1 cellular context compared by ENCODE assay signal in genomic region chrX:65093658-65094057, GRCh38.
TF ChIP-seq lines count a peak whose summit lies in the region.

No MANE protein-coding gene starts in this region.

TF ChIP-seq in HepG2, 621 proteins besides CTCF, POLR2A, EP300 and RAD21 (continues in another document):
- TF ChIP-seq MTF1 (CRISPR knock-in tag; IDR thresholded peaks at IDR 0.05) (no peak), ZNF256 (CRISPR knock-in tag; conservative IDR thresholded peaks at IDR 0.05) (no peak), ZNF644 (CRISPR knock-in tag; IDR thresholded peaks at IDR 0.05; ENCODE audit: low read depth) (0 out of 2 replicates have a peak, but pooled peaks have one; percentile 17), ZBTB20 (CRISPR knock-in tag; IDR thresholded peaks at IDR 0.05; ENCODE audit: borderline replicate concordance, low read depth) (no peak), FOXJ3 (CRISPR knock-in tag; IDR thresholded peaks at IDR 0.05; ENCODE audit: borderline replicate concordance) (peak; percentile 49; the same call in 1 of the 2 replicates), ZSCAN22 (CRISPR knock-in tag; IDR thresholded peaks at IDR 0.05) (no peak), SOX6 (IDR thresholded peaks at IDR 0.05) (no peak), SOX6 (CRISPR knock-in tag; IDR thresholded peaks at IDR 0.05) (peak; percentile 85), NBN (conservative IDR thresholded peaks at IDR 0.05) (no peak), PREB (CRISPR knock-in tag; IDR thresholded peaks at IDR 0.05) (no peak), PCBP2 (optimal IDR thresholded peaks at IDR 0.05; ENCODE audit: low read depth, low read length, poor library complexity, severe bottlenecking) (no peak), ZNF598 (CRISPR knock-in tag; IDR thresholded peaks at IDR 0.05; ENCODE audit: borderline replicate concordance) (no peak), ZNF124 (CRISPR knock-in tag; IDR thresholded peaks at IDR 0.05) (no peak), ZNF446 (CRISPR knock-in tag; IDR thresholded peaks at IDR 0.05) (no peak), U2AF2 (IDR thresholded peaks at IDR 0.05; ENCODE audit: low read depth, low read length) (no peak), HNF4A (CRISPR knock-in tag; IDR thresholded peaks at IDR 0.05) (peak; percentile 87), U2AF1 (optimal IDR thresholded peaks at IDR 0.05; ENCODE audit: low read depth, low read length) (no peak), PATZ1 (CRISPR knock-in tag; IDR thresholded peaks at IDR 0.05) (peak; percentile 42; the same call in 1 of the 2 replicates), HOMEZ (CRISPR knock-in tag; IDR thresholded peaks at IDR 0.05; ENCODE audit: low read depth) (no peak; the same call in 1 of the 2 replicates), ZNF839 (CRISPR knock-in tag; IDR thresholded peaks at IDR 0.05; ENCODE audit: borderline replicate concordance) (no peak), POGZ (CRISPR knock-in tag; IDR thresholded peaks at IDR 0.05) (peak; percentile 64), ZSCAN5A (CRISPR knock-in tag; IDR thresholded peaks at IDR 0.05; ENCODE audit: borderline replicate concordance) (peak; percentile 93; the same call in 1 of the 2 replicates), ATF1 (CRISPR knock-in tag; IDR thresholded peaks at IDR 0.05) (no peak), MAFK (conservative IDR thresholded peaks at IDR 0.05 in 1 of 2, IDR thresholded peaks at IDR 0.05 in 1 of 2; ENCODE audit: low read length in 2 of 2) (no peak), SALL1 (CRISPR knock-in tag; IDR thresholded peaks at IDR 0.05) (peak; percentile 22; the same call in 1 of the 2 replicates), CHCHD3 (CRISPR knock-in tag; IDR thresholded peaks at IDR 0.05) (no peak), TEAD2 (CRISPR knock-in tag; IDR thresholded peaks at IDR 0.05) (no peak), SOX5 (CRISPR knock-in tag; IDR thresholded peaks at IDR 0.05; ENCODE audit: borderline replicate concordance) (peak; percentile 74; the same call in 1 of the 2 replicates), ZBTB1 (CRISPR knock-in tag; IDR thresholded peaks at IDR 0.05; ENCODE audit: borderline replicate concordance) (no peak), FOXA3 (CRISPR knock-in tag; IDR thresholded peaks at IDR 0.05) (peak; percentile 55), ZNF160 (CRISPR knock-in tag; IDR thresholded peaks at IDR 0.05) (no peak), TAF15 (IDR thresholded peaks at IDR 0.05; ENCODE audit: low read depth, low read length, poor library complexity, severe bottlenecking) (no peak), BATF2 (CRISPR knock-in tag; IDR thresholded peaks at IDR 0.05) (no peak)
- TF ChIP-seq, protein P1, sequence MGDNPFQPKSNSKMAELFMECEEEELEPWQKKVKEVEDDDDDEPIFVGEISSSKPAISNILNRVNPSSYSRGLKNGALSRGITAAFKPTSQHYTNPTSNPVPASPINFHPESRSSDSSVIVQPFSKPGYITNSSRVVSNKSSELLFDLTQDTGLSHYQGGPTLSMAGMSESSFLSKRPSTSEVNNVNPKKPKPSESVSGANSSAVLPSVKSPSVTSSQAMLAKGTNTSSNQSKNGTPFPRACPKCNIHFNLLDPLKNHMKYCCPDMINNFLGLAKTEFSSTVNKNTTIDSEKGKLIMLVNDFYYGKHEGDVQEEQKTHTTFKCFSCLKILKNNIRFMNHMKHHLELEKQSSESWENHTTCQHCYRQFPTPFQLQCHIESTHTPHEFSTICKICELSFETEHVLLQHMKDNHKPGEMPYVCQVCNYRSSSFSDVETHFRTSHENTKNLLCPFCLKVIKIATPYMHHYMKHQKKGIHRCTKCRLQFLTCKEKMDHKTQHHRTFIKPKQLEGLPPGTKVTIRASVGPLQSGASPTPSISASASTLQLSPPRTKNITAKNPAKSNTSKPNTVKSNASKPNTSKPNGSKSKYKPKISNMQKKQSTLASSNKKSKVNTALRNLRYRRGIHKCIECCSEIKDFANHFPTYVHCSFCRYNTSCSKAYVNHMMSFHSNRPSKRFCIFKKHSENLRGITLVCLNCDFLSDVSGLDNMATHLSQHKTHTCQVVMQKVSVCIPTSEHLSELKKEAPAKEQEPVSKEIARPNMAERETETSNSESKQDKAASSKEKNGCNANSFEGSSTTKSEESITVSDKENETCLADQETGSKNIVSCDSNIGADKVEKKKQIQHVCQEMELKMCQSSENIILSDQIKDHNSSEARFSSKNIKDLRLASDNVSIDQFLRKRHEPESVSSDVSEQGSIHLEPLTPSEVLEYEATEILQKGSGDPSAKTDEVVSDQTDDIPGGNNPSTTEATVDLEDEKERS (CRISPR knock-in tag; IDR thresholded peaks at IDR 0.05): no peak
- TF ChIP-seq, protein P2, sequence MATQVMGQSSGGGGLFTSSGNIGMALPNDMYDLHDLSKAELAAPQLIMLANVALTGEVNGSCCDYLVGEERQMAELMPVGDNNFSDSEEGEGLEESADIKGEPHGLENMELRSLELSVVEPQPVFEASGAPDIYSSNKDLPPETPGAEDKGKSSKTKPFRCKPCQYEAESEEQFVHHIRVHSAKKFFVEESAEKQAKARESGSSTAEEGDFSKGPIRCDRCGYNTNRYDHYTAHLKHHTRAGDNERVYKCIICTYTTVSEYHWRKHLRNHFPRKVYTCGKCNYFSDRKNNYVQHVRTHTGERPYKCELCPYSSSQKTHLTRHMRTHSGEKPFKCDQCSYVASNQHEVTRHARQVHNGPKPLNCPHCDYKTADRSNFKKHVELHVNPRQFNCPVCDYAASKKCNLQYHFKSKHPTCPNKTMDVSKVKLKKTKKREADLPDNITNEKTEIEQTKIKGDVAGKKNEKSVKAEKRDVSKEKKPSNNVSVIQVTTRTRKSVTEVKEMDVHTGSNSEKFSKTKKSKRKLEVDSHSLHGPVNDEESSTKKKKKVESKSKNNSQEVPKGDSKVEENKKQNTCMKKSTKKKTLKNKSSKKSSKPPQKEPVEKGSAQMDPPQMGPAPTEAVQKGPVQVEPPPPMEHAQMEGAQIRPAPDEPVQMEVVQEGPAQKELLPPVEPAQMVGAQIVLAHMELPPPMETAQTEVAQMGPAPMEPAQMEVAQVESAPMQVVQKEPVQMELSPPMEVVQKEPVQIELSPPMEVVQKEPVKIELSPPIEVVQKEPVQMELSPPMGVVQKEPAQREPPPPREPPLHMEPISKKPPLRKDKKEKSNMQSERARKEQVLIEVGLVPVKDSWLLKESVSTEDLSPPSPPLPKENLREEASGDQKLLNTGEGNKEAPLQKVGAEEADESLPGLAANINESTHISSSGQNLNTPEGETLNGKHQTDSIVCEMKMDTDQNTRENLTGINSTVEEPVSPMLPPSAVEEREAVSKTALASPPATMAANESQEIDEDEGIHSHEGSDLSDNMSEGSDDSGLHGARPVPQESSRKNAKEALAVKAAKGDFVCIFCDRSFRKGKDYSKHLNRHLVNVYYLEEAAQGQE (IDR thresholded peaks at IDR 0.05; ENCODE audit: borderline replicate concordance in 1 of 2, low read depth in 1 of 2, low read length in 2 of 2): no peak
- TF ChIP-seq, protein P3, sequence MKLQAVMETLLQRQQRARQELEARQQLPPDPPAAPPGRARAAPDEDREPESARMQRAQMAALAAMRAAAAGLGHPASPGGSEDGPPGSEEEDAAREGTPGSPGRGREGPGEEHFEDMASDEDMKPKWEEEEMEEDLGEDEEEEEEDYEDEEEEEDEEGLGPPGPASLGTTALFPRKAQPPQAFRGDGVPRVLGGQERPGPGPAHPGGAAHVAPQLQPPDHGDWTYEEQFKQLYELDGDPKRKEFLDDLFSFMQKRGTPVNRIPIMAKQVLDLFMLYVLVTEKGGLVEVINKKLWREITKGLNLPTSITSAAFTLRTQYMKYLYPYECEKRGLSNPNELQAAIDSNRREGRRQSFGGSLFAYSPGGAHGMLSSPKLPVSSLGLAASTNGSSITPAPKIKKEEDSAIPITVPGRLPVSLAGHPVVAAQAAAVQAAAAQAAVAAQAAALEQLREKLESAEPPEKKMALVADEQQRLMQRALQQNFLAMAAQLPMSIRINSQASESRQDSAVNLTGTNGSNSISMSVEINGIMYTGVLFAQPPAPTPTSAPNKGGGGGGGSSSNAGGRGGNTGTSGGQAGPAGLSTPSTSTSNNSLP (IDR thresholded peaks at IDR 0.05; ENCODE audit: low read depth, low read length): peak; percentile 44; the same call in 1 of the 2 replicates
- TF ChIP-seq, protein P4, sequence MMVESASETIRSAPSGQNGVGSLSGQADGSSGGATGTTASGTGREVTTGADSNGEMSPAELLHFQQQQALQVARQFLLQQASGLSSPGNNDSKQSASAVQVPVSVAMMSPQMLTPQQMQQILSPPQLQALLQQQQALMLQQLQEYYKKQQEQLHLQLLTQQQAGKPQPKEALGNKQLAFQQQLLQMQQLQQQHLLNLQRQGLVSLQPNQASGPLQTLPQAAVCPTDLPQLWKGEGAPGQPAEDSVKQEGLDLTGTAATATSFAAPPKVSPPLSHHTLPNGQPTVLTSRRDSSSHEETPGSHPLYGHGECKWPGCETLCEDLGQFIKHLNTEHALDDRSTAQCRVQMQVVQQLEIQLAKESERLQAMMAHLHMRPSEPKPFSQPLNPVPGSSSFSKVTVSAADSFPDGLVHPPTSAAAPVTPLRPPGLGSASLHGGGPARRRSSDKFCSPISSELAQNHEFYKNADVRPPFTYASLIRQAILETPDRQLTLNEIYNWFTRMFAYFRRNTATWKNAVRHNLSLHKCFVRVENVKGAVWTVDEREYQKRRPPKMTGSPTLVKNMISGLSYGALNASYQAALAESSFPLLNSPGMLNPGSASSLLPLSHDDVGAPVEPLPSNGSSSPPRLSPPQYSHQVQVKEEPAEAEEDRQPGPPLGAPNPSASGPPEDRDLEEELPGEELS (CRISPR knock-in tag; IDR thresholded peaks at IDR 0.05): 0 out of 2 replicates have a peak, but pooled peaks have one; percentile 27
- TF ChIP-seq, protein P5, sequence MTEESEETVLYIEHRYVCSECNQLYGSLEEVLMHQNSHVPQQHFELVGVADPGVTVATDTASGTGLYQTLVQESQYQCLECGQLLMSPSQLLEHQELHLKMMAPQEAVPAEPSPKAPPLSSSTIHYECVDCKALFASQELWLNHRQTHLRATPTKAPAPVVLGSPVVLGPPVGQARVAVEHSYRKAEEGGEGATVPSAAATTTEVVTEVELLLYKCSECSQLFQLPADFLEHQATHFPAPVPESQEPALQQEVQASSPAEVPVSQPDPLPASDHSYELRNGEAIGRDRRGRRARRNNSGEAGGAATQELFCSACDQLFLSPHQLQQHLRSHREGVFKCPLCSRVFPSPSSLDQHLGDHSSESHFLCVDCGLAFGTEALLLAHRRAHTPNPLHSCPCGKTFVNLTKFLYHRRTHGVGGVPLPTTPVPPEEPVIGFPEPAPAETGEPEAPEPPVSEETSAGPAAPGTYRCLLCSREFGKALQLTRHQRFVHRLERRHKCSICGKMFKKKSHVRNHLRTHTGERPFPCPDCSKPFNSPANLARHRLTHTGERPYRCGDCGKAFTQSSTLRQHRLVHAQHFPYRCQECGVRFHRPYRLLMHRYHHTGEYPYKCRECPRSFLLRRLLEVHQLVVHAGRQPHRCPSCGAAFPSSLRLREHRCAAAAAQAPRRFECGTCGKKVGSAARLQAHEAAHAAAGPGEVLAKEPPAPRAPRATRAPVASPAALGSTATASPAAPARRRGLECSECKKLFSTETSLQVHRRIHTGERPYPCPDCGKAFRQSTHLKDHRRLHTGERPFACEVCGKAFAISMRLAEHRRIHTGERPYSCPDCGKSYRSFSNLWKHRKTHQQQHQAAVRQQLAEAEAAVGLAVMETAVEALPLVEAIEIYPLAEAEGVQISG (CRISPR knock-in tag; IDR thresholded peaks at IDR 0.05): no peak
